Comparison of ENCODE assay signal across 25 cellular contexts in genomic region chr3:197775317-197775716, GRCh38.
"Had no signal": no experiment of that assay in that cellular context is flagged by ENCODE, and none has a peak within 500 bp of the region (broad histone marks: within the 10 kb centered on the region; RNA-seq: fewer than 3 reads in every experiment).

No MANE protein-coding gene starts in this region.

- H3K36me3 ChIP-seq: ovary had no signal

- H3K9me3 ChIP-seq: lower lobe of right lung, ovary, prostate gland, spleen, thoracic aorta, vagina had no signal

- H3K4me1 Mint-ChIP-seq: activated CD4-positive, alpha-beta T cell treated with anti-CD3 and anti-CD28 coated beads for 36 hours; brain had no signal

- H3K27me3 ChIP-seq: ovary, spleen, vagina had no signal

- H3K9me3 Mint-ChIP-seq: activated B cell treated with CpG ODN at 0.5 μM for 24 hours; activated naive CD4-positive, alpha-beta T cell treated with anti-CD3 and anti-CD28 coated beads, Interleukin-2, amount 50 U/mL, for 72 hours; brain; naive thymus-derived CD4-positive, alpha-beta T cell; T-helper 2 cell treated with Interferon-gamma antibody and Interleukin-4, amounts not matched to agents 5 μg/mL and 100 μg/mL, for 36 hours; type B pancreatic cell had no signal

- ATAC-seq: activated CD4-positive, alpha-beta T cell treated with anti-CD3 and anti-CD28 coated beads for 36 hours; activated naive CD4-positive, alpha-beta T cell treated with anti-CD3 and anti-CD28 coated beads, Interleukin-2, amount 50 U/mL, for 72 hours; esophagus mucosa; lower lobe of right lung; naive thymus-derived CD4-positive, alpha-beta T cell had no signal

- H3K4me3 ChIP-seq: lower lobe of right lung, ovary, prostate gland, spleen, thoracic aorta, vagina had no signal

- H3K27me3 Mint-ChIP-seq: activated B cell treated with CpG ODN at 0.5 μM for 24 hours; activated CD4-positive, alpha-beta T cell treated with anti-CD3 and anti-CD28 coated beads for 36 hours; naive thymus-derived CD4-positive, alpha-beta T cell; type B pancreatic cell had no signal

- H3K27ac ChIP-seq: lower lobe of right lung, ovary, prostate gland, spleen, thoracic aorta, vagina had no signal

- H3K36me3 Mint-ChIP-seq: activated naive CD4-positive, alpha-beta T cell treated with anti-CD3 and anti-CD28 coated beads, Interleukin-2, amount 50 U/mL, for 72 hours had no signal

- H3K4me3 Mint-ChIP-seq: activated B cell treated with CpG ODN at 0.5 μM for 24 hours; activated CD4-positive, alpha-beta T cell treated with anti-CD3 and anti-CD28 coated beads for 36 hours; brain; naive thymus-derived CD4-positive, alpha-beta T cell; T-helper 2 cell treated with Interferon-gamma antibody and Interleukin-4, amounts not matched to agents 5 μg/mL and 100 μg/mL, for 36 hours; type B pancreatic cell had no signal

- DNase-seq: activated B cell treated with CpG ODN at 0.5 μM for 24 hours; activated CD4-positive, alpha-beta T cell treated with anti-CD3 and anti-CD28 coated beads for 36 hours; activated CD4-positive, alpha-beta T cell treated with anti-CD3 and anti-CD28 coated beads, Interleukin-2, amount 50 U/mL, for 4 hours; activated gamma-delta T cell; activated T-cell treated with anti-CD3 and anti-CD28 coated beads, Interleukin-2, amount 50 U/mL, for 48 hours; aorta; central memory CD4-positive, alpha-beta T cell; dermis blood vessel endothelial cell; effector memory CD4-positive, alpha-beta T cell; foreskin melanocyte; hippocampal formation; lower lobe of right lung; naive thymus-derived CD4-positive, alpha-beta T cell; ovary; spleen; stimulated activated CD4-positive, alpha-beta T cell treated with anti-CD3 and anti-CD28 coated beads, Interleukin-4, amount 100 ng/mL, for 1 hour; stimulated activated naive CD4-positive, alpha-beta T cell treated with Interleukin-2 at 50 U/mL for 16 hours had no signal

- H3K4me1 ChIP-seq: lower lobe of right lung, prostate gland, spleen, vagina had no signal

- H3K27ac Mint-ChIP-seq: activated naive CD4-positive, alpha-beta T cell treated with anti-CD3 and anti-CD28 coated beads, Interleukin-2, amount 50 U/mL, for 72 hours; T-helper 2 cell treated with Interferon-gamma antibody and Interleukin-4, amounts not matched to agents 5 μg/mL and 100 μg/mL, for 36 hours; type B pancreatic cell had no signal
